Comparison of ENCODE assay signal across 23 cellular contexts in genomic region chr18:25734336-25734735, GRCh38.
A peak's percentile ranks its signal among the peaks of the same experiment; 100 is the strongest.
DNase-seq lines count a peak whose midpoint lies in the region; ATAC-seq and TF ChIP-seq lines count a peak whose summit lies in the region.
"Had no signal": no experiment of that assay in that cellular context is flagged by ENCODE, and none has a peak within 500 bp of the region (broad histone marks: within the 10 kb centered on the region; RNA-seq: fewer than 3 reads in every experiment).

No MANE protein-coding gene starts in this region.

- CTCF ChIA-PET in mammary epithelial cell (lab: Charles Lee; ENCODE audit: low non-redundant PET) (no interaction called here), MCF 10A (lab: Yijun Ruan, JAX) (interaction anchor here (0.7 kb wide), 2 partner anchors 145 kb away, joined by 3 read pairs; no protein-coding TSS in a partner anchor)

- peak overlapping the region; percentile 51 for H2AFZ ChIP-seq in mammary epithelial cell (ENCODE audit: low read depth, low read length)

- in situ Hi-C loops in mammary epithelial cell (cut with MboI; ENCODE audit: low sequenced_read_pairs in 2 of 2) = no loop called here

- intact Hi-C loops in mammary epithelial cell (cut with micrococcal nuclease) = loop anchor here (10.0 kb wide), 1 partner anchor 80 kb away; no protein-coding TSS in a partner anchor
- intact Hi-C loops in MCF 10A (cut with micrococcal nuclease) = no loop called here

- H3K27me3 ChIP-seq in mammary epithelial cell (ENCODE audit: insufficient read depth, low read length) = no peaks in the 10 kb centered on the region
- peaks cover 60% of the 10 kb centered on the region for H3K27me3 ChIP-seq in iPS-18a (ENCODE audit: control insufficient read depth, insufficient read depth, low read length)

- BruUV-seq in mammary epithelial cell (replicated peaks; lab: Mats Ljungman, UMichigan) = no TSS peak
- no TSS peak for BruUV-seq in MCF 10A (replicated peaks; lab: Mats Ljungman, UMichigan)

- ATAC-seq in GM19023 (IDR thresholded peaks at IDR 0.05; ENCODE audit: unreplicated experiment) (no peak), GM19467 (IDR thresholded peaks at IDR 0.05; ENCODE audit: unreplicated experiment) (no peak), left lobe of liver (no peak)
- ATAC-seq: A549 had no signal

- H3K4me3 ChIP-seq in mammary epithelial cell (replicated peaks in 1 of 3; ENCODE audit: insufficient read depth in 1 of 3, low read depth in 2 of 3, low read length in 3 of 3) (no peak overlapping the region), iPS-18a (ENCODE audit: low read length) (peak overlapping the region; percentile 39)
- H3K4me3 ChIP-seq: A549, HAP-1, SK-N-MC had no signal

- H3K9ac ChIP-seq in mammary epithelial cell (ENCODE audit: insufficient read depth, low read length) (no peak overlapping the region), iPS-18a (ENCODE audit: low read length) (no peak overlapping the region)

- no peak overlapping the region for H3K4me2 ChIP-seq in mammary epithelial cell (ENCODE audit: insufficient read depth, low read depth, low read length)
- H3K4me2 ChIP-seq: A549 had no signal

- no peaks in the 10 kb centered on the region for H3K36me3 ChIP-seq in mammary epithelial cell (ENCODE audit: insufficient read depth, low read length)
- no peaks in the 10 kb centered on the region for H3K36me3 ChIP-seq in iPS-18a (ENCODE audit: control insufficient read depth, low read depth, low read length)
- H3K36me3 ChIP-seq: HAP-1 had no signal

- peaks cover 25% of the 10 kb centered on the region for H3K9me3 Mint-ChIP-seq in MCF 10A (ENCODE audit: unreplicated experiment)

- no peak overlapping the region for H3K27ac ChIP-seq in mammary epithelial cell (ENCODE audit: insufficient read depth, low read depth, low read length)
- H3K27ac ChIP-seq in iPS-18a (ENCODE audit: low read length) = no peak overlapping the region
- H3K27ac ChIP-seq: A549, HL-60, SK-N-MC had no signal

- POLR2A ChIA-PET in MCF 10A (lab: Yijun Ruan, JAX) = no interaction called here

- H3K4me1 Mint-ChIP-seq in MCF 10A (ENCODE audit: insufficient read depth, unreplicated experiment) = no peaks in the 10 kb centered on the region

- H3K79me2 ChIP-seq in mammary epithelial cell (ENCODE audit: insufficient read depth, low read length) = no peaks in the 10 kb centered on the region

- no peaks in the 10 kb centered on the region for H3K36me3 Mint-ChIP-seq in MCF 10A (ENCODE audit: insufficient read depth, unreplicated experiment)

- TF ChIP-seq CTCF in mammary epithelial cell (conservative IDR thresholded peaks at IDR 0.05 in 1 of 2, IDR thresholded peaks at IDR 0.05 in 1 of 2; ENCODE audit: extremely low read depth in 1 of 2, insufficient read depth in 1 of 2, low read depth in 1 of 2, low read length in 2 of 2) (no peak), MCF 10A (IDR thresholded peaks at IDR 0.05; ENCODE audit: unreplicated experiment) (no peak)

- dilution Hi-C loops in mammary epithelial cell (cut with HindIII; ENCODE audit: low sequenced_read_pairs) = no loop called here

- WGBS in mammary epithelial cell (ENCODE audit: low coverage, missing lambda C conversion rate) = 56% methylated on average over 2 of the region's 2 CpGs

- H3K27ac Mint-ChIP-seq in MCF 10A (ENCODE audit: low read depth, unreplicated experiment) = no peak overlapping the region
- H3K27ac Mint-ChIP-seq: CD4-positive, alpha-beta T cell had no signal

- H3K4me1 ChIP-seq in mammary epithelial cell (ENCODE audit: insufficient read depth, low read length) (peaks cover 33% of the 10 kb centered on the region), iPS-18a (ENCODE audit: control insufficient read depth, low read depth, low read length) (peaks cover 28% of the 10 kb centered on the region)
- H3K4me1 ChIP-seq: A549, HAP-1 had no signal

- DNase-seq in mammary epithelial cell = peak; percentile 31
- DNase-seq in MCF 10A (ENCODE audit: unreplicated experiment) = no peak
- peak; percentile 72 for DNase-seq in NCI-H69 (lab: John Stamatoyannopoulos, UW)
- no peak for DNase-seq in dermis blood vessel endothelial cell
- DNase-seq in left lobe of liver (ENCODE audit: low spot score) = no peak
- DNase-seq: CD4-positive, alpha-beta T cell; DMS53; EL; IMR-90; NCI-H1092; NCI-H1694 treated with DMSO at 0.1 percent for 48 hours; NCI-H2107; NCI-H226; NCI-H526 treated with DMSO at 0.1 percent for 48 hours; SHP77; T-helper 1 cell had no signal

- H3K9me3 ChIP-seq in mammary epithelial cell (replicated peaks; ENCODE audit: insufficient read depth, low read length) (no peaks in the 10 kb centered on the region), iPS-18a (ENCODE audit: control insufficient read depth, low read depth, low read length) (peaks cover 3% of the 10 kb centered on the region)
- H3K9me3 ChIP-seq: A549, HAP-1 had no signal

- H4K20me1 ChIP-seq in mammary epithelial cell (ENCODE audit: insufficient read depth, low read length) = no peaks in the 10 kb centered on the region

- H3K4me3 Mint-ChIP-seq in MCF 10A (ENCODE audit: unreplicated experiment) = no peak overlapping the region
- H3K4me3 Mint-ChIP-seq: CD4-positive, alpha-beta T cell had no signal

- no peaks in the 10 kb centered on the region for H3K27me3 Mint-ChIP-seq in MCF 10A (ENCODE audit: insufficient read depth, unreplicated experiment)

Comparison
In these comparisons a context has a peak if more than half of its experiments do, and no peak if none do; other contexts are left out.
1. DNase-seq: peak in mammary epithelial cell (single experiment) and NCI-H69 (single experiment); none in MCF 10A (single experiment), dermis blood vessel endothelial cell (single experiment) and left lobe of liver (single experiment).